ENCODE assay signal across 25 cellular contexts in the genomic region with DNA sequence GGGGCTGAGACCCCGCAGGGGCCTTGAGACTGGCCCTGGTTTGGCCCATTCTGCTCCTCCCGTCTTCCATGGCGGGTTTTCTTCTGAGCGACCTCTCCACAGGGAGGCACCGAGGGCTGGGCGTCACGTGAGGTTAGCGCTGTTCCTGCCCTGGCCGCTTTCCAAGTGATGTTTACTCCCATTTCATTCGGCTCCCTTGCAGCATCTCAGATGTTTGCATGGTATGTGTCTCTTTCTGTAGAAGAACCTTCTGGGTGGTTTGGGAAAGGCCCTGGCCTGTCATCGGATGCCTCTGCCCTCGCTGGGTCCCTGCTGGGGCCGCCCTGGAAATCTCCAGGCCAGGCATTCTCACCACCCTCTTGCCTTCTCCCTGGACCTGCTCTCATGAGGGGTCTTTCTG. TPM values are rescaled to one million over a fixed set of nuclear protein-coding genes. Genes with fewer than 3 reads are reported as not detected.
DNase-seq lines count a peak whose midpoint lies in the region; ATAC-seq, FAIRE-seq and TF ChIP-seq lines count a peak whose summit lies in the region.
"Had no signal": no experiment of that assay in that cellular context is flagged by ENCODE, and none has a peak within 500 bp of the region (broad histone marks: within the 10 kb centered on the region; RNA-seq: fewer than 3 reads in every experiment).

No MANE protein-coding gene starts in this region.

- FAIRE-seq in K562 (lab: Jason Lieb, UNC): no peak
- FAIRE-seq: D721Med had no signal

- H3K9me1 ChIP-seq in K562 (ENCODE audit: control insufficient read depth, insufficient read depth, low read length): no peaks in the 10 kb centered on the region

- intact Hi-C loops in cardiac septum (cut with DNase I) (no loop called here), K562 (cut with micrococcal nuclease) (no loop called here)

- TF ChIP-seq EP300 in K562 (IDR thresholded peaks at IDR 0.05; ENCODE audit: low read length): no peak

- H3K4me1 ChIP-seq in right atrium auricular region: peaks cover 0 to 24% of the 10 kb centered on the region in 2 donors
- no peaks in the 10 kb centered on the region for H3K4me1 ChIP-seq in K562 (replicated peaks in 1 of 2; ENCODE audit: control insufficient read depth in 2 of 2, insufficient read depth in 2 of 2, low read length in 2 of 2)
- H3K4me1 ChIP-seq: HAP-1 had no signal

- CTCF ChIA-PET in K562 (lab: Yijun Ruan, JAX; ENCODE audit: low intra/inter-chr PET ratio): no interaction called here

- H3K27ac ChIP-seq in right atrium auricular region (no peak overlapping the region), K562 (ENCODE audit: extremely low read depth, low read depth, low read length) (no peak overlapping the region), substantia nigra (ENCODE audit: low read depth, low read length, poor library complexity, severe bottlenecking) (no peak overlapping the region)
- H3K27ac ChIP-seq: BLaER1, KMS-11, SK-N-MC had no signal

- H3K36me3 ChIP-seq in right atrium auricular region: no peaks in the 10 kb centered on the region
- H3K36me3 ChIP-seq in K562 (ENCODE audit: control insufficient read depth, insufficient read depth, low read length): no peaks in the 10 kb centered on the region
- H3K36me3 ChIP-seq: BLaER1, HAP-1 had no signal

- POLR2A ChIA-PET in K562 (lab: Yijun Ruan, JAX): no interaction called here

- ATAC-seq in K562 (no peak), GM18519 (IDR thresholded peaks at IDR 0.05; ENCODE audit: low FRiP score, unreplicated experiment) (no peak)
- ATAC-seq: PC-3 had no signal

- no peaks in the 10 kb centered on the region for H3K9me3 ChIP-seq in right atrium auricular region
- H3K9me3 ChIP-seq in K562 (replicated peaks; ENCODE audit: control insufficient read depth, insufficient read depth, low read depth, low read length): no peaks in the 10 kb centered on the region
- H3K9me3 ChIP-seq: BLaER1, HAP-1 had no signal

- no peak overlapping the region for H3K4me2 ChIP-seq in K562 (ENCODE audit: insufficient read depth, low read length)
- H3K4me2 ChIP-seq: BLaER1, KMS-11 had no signal

- TF ChIP-seq CTCF in right atrium auricular region (IDR thresholded peaks at IDR 0.05) (no peak), K562 (IDR thresholded peaks at IDR 0.05 in 2 of 3, conservative IDR thresholded peaks at IDR 0.05 in 1 of 3; ENCODE audit: insufficient read depth in 2 of 3, low read depth in 1 of 3, low read length in 3 of 3) (no peak)

- under 1% methylated on average over 13 of the region's 13 CpGs for WGBS in K562 (ENCODE audit: insufficient coverage, low coverage, missing lambda C conversion rate)

- in situ Hi-C loops in K562 (cut with MboI): no loop called here

- DNase-seq in right atrium auricular region (ENCODE audit: low spot score): peak; percentile 55
- DNase-seq in cardiac septum (ENCODE audit: low spot score): no peak
- DNase-seq in K562 (ENCODE audit: extremely low read depth in 1 of 4, low spot score in 3 of 4): no peak
- DNase-seq in mesenteric fat pad (ENCODE audit: low spot score): peak; percentile 79
- peak; percentile 40 for DNase-seq in ureter (ENCODE audit: low spot score)
- no peak for DNase-seq in substantia nigra (lab: John Stamatoyannopoulos, UW)
- no peak for DNase-seq in SIG-M5 (lab: John Stamatoyannopoulos, UW)
- DNase-seq: 8988T; CD4-positive, CD25-positive, alpha-beta regulatory T cell; HFFc6; MM.1S; NCI-H1417; NCI-H1694; NCI-H2029 treated with DMSO at 0.1 percent for 48 hours; NCI-H2227 treated with DMSO at 0.1 percent for 48 hours; NCI-H774; NK-92 treated with Interleukin-12 subunit alpha and Interleukin-12 subunit beta, amount 100 ng/mL, for 24 hours; PC-3; SHP77 treated with DMSO at 0.1 percent for 48 hours had no signal

- H3K4me3 ChIP-seq in right atrium auricular region: no peak overlapping the region
- no peak overlapping the region for H3K4me3 ChIP-seq in K562
- H3K4me3 ChIP-seq: BLaER1, HAP-1, SK-N-MC had no signal

- no peaks in the 10 kb centered on the region for H3K27me3 ChIP-seq in right atrium auricular region
- H3K27me3 ChIP-seq in K562 (ENCODE audit: control insufficient read depth in 2 of 2, insufficient read depth in 2 of 2, low read length in 2 of 2): peaks cover 53 to 85% of the 10 kb centered on the region in 2 experiments
- H3K27me3 ChIP-seq: BLaER1 had no signal

- H4K20me1 ChIP-seq in K562 (replicated peaks; ENCODE audit: control insufficient read depth, insufficient read depth, low read length): peaks cover 5% of the 10 kb centered on the region; the same call in 1 of the 2 replicates

- TF ChIP-seq RAD21 in K562 (CRISPR knock-in tag; conservative IDR thresholded peaks at IDR 0.05 in 1 of 2, IDR thresholded peaks at IDR 0.05 in 1 of 2): no peak

- TF ChIP-seq POLR2A in K562 (conservative IDR thresholded peaks at IDR 0.05): no peak

- BruUV-seq in K562 (replicated peaks; lab: Mats Ljungman, UMichigan): no TSS peak

- H2AFZ ChIP-seq in K562 (ENCODE audit: low read depth, low read length): no peak overlapping the region

- no peak overlapping the region for H3K9ac ChIP-seq in K562 (ENCODE audit: insufficient read depth in 1 of 2, low read depth in 2 of 2, low read length in 2 of 2)
- H3K9ac ChIP-seq: BLaER1, KMS-11 had no signal

- no peaks in the 10 kb centered on the region for H3K79me2 ChIP-seq in K562 (ENCODE audit: control insufficient read depth, insufficient read depth, low read length)

TF ChIP-seq in K562, 482 proteins besides CTCF, POLR2A, EP300 and RAD21:
- TF ChIP-seq, protein P1, sequence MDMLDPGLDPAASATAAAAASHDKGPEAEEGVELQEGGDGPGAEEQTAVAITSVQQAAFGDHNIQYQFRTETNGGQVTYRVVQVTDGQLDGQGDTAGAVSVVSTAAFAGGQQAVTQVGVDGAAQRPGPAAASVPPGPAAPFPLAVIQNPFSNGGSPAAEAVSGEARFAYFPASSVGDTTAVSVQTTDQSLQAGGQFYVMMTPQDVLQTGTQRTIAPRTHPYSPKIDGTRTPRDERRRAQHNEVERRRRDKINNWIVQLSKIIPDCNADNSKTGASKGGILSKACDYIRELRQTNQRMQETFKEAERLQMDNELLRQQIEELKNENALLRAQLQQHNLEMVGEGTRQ (CRISPR knock-in tag; IDR thresholded peaks at IDR 0.05): peak; percentile 42
- 0 out of 2 replicates have a peak, but pooled peaks have one; percentile 13 for TF ChIP-seq BHLHE40 (IDR thresholded peaks at IDR 0.05; ENCODE audit: low read length)
- TF ChIP-seq SMARCB1 (IDR thresholded peaks at IDR 0.05; ENCODE audit: insufficient read length, low read depth): no peak
- TF ChIP-seq NFIC (IDR thresholded peaks at IDR 0.05): 0 out of 2 replicates have a peak, but pooled peaks have one; percentile 33

RNA-seq across cellular contexts. Expression of gene RAMACL, which starts 17.3 kb away (rescaled TPM):
- total RNA-seq in right atrium auricular region (under 1 TPM; 0.20 to 0.52 TPM), cardiac septum (1.4 TPM), K562 (2014; rRNA removed) (not detected in 2 replicates), K562 (2014; rRNA removed; fragmentation: Illumina TruSeq; extraction: Trizol) (0.36 and 0.45 TPM in 2 replicates), K562 (2015; rRNA removed; fragmentation: Illumina TruSeq; extraction: Trizol) (0.18 and 0.19 TPM in 2 replicates), K562 (2021) (0.11 TPM in 1 of 2 replicates, not detected in the other), mesenteric fat pad (3.2 TPM), ureter (7.8 TPM)
- total RNA-seq in K562 (2011; cell fraction: chromatin; rRNA removed; ENCODE audit: low replicate concordance): 0.19 TPM in 1 of 2 replicates, not detected in the other
- not detected in 2 replicates for total RNA-seq in K562 (2011; cell fraction: nucleolus; rRNA removed)
- total RNA-seq in K562 (2011; cell fraction: nucleoplasm; rRNA removed): not detected in 2 replicates
- polyA plus RNA-seq in K562 (2011; rRNA removed) (0.50 and 0.56 TPM in 2 replicates), K562 (2014; fragmentation: Illumina TruSeq; extraction: Trizol) (0.46 and 0.50 TPM in 2 replicates), K562 (2014; fragmentation: Nextera tagmentation; extraction: Ambion mirVana) (1 to 10 TPM; 1.3 to 1.7 TPM), K562 (2014; rRNA removed) (0.09 and 0.12 TPM in 2 replicates)
- polyA plus RNA-seq in K562 (2011; cell fraction: cytosol; rRNA removed): 0.06 TPM in 1 of 2 replicates, not detected in the other
- polyA plus RNA-seq in K562 (2011; cell fraction: nucleus; rRNA removed): 0.10 and 0.27 TPM in 2 replicates
- polyA plus RNA-seq in K562 (2012): 0.17 and 0.33 TPM in 2 replicates
- 0.48 and 1.1 TPM in 2 replicates for polyA minus RNA-seq in K562 (2011; rRNA and poly(A)+ RNA removed)
- not detected in 2 replicates for polyA minus RNA-seq in K562 (2011; cell fraction: cytosol; rRNA and poly(A)+ RNA removed)
- 0.44 TPM in 1 of 2 replicates, not detected in the other for polyA minus RNA-seq in K562 (2011; cell fraction: nucleus; rRNA and poly(A)+ RNA removed)

RNA-seq across cellular contexts. Expression of gene RPS6KA2, which starts 57.8 kb away (rescaled TPM):
- total RNA-seq in right atrium auricular region (100 to 1,000 TPM in 1 of 2 donors, 10 to 100 TPM in 1; 78.6 to 131 TPM), cardiac septum (103 TPM), K562 (2014; rRNA removed) (0.78 and 0.86 TPM in 2 replicates), K562 (2014; rRNA removed; fragmentation: Illumina TruSeq; extraction: Trizol) (0.36 and 0.48 TPM in 2 replicates), K562 (2015; rRNA removed; fragmentation: Illumina TruSeq; extraction: Trizol) (0.49 and 0.65 TPM in 2 replicates), K562 (2021) (0.51 and 0.92 TPM in 2 replicates), mesenteric fat pad (45.2 TPM), ureter (85.3 TPM)
- total RNA-seq in K562 (2011; cell fraction: chromatin; rRNA removed; ENCODE audit: low replicate concordance): 0.67 TPM in 1 of 2 replicates, not detected in the other
- not detected in 2 replicates for total RNA-seq in K562 (2011; cell fraction: nucleolus; rRNA removed)
- 0.22 TPM in 1 of 2 replicates, not detected in the other for total RNA-seq in K562 (2011; cell fraction: nucleoplasm; rRNA removed)
- polyA plus RNA-seq in K562 (2011; rRNA removed) (0.31 and 1.0 TPM in 2 replicates), K562 (2014; fragmentation: Illumina TruSeq; extraction: Trizol) (0.39 and 1.00 TPM in 2 replicates), K562 (2014; fragmentation: Nextera tagmentation; extraction: Ambion mirVana) (under 1 TPM; 0.29 to 0.53 TPM), K562 (2014; rRNA removed) (0.84 TPM in 1 of 2 replicates, not detected in the other)
- 0.31 and 1.4 TPM in 2 replicates for polyA plus RNA-seq in K562 (2011; cell fraction: cytosol; rRNA removed)
- polyA plus RNA-seq in K562 (2011; cell fraction: nucleus; rRNA removed): 1.1 and 6.2 TPM in 2 replicates
- polyA plus RNA-seq in K562 (2012): 0.69 and 1.4 TPM in 2 replicates
- polyA minus RNA-seq in K562 (2011; rRNA and poly(A)+ RNA removed): 2.0 TPM in 1 of 2 replicates, not detected in the other
- polyA minus RNA-seq in K562 (2011; cell fraction: cytosol; rRNA and poly(A)+ RNA removed): not detected in 2 replicates
- polyA minus RNA-seq in K562 (2011; cell fraction: nucleus; rRNA and poly(A)+ RNA removed): 0.54 and 2.2 TPM in 2 replicates

Comparison
In these comparisons a context has a peak if more than half of its experiments do, and no peak if none do; other contexts are left out.
1. DNase-seq: peak in right atrium auricular region (single experiment), mesenteric fat pad (single experiment) and ureter (single experiment); none in cardiac septum (single experiment), K562 (0 of 4), substantia nigra (0 of 49) and SIG-M5 (single experiment).
2. RNA of gene RPS6KA2, which starts 57.8 kb away (total RNA-seq): 78.6 to 131 TPM in right atrium auricular region, 103 TPM in cardiac septum (single experiment), 85.3 TPM in ureter (single experiment) and 45.2 TPM in mesenteric fat pad (single experiment); 0.22 to 0.92 TPM in K562; every median in the first group is over 10 times any median in the second.